ENCODE assay signal across 8 cellular contexts in genomic region chr17:44503080-44503842, GRCh38. TPM values are rescaled to one million over a fixed set of nuclear protein-coding genes. Genes with fewer than 3 reads are reported as not detected.
DNase-seq lines count a peak whose midpoint lies in the region; ATAC-seq and TF ChIP-seq lines count a peak whose summit lies in the region.

Gene GPATCH8, minus strand, starts transcription at chr17:44503406. Its CDS starts 36 bp downstream, at chr17:44503370.

- no peaks in the 10 kb centered on the region for H3K36me3 Mint-ChIP-seq in Caco-2 (ENCODE audit: insufficient read depth, unreplicated experiment)
- peaks cover 8% of the 10 kb centered on the region for H3K36me3 Mint-ChIP-seq in activated CD8-positive, alpha-beta memory T cell treated with anti-CD3 and anti-CD28 coated beads, Interleukin-2, amount 10 ng/mL, durations not matched to agents 7 days and 5 days

- intact Hi-C loops in Caco-2 (cut with micrococcal nuclease; ENCODE audit: unreplicated experiment), result loop anchor here (5.0 kb wide), 1 partner anchor 41 kb away; no protein-coding TSS in a partner anchor

- ATAC-seq in GM21390 (IDR thresholded peaks at IDR 0.05; ENCODE audit: unreplicated experiment), result peak; percentile 86
- peak; percentile 96 for ATAC-seq in activated CD8-positive, alpha-beta memory T cell treated with anti-CD3 and anti-CD28 coated beads, Interleukin-2, amount 10 ng/mL, durations not matched to agents 7 days and 5 days

- H3K4me1 ChIP-seq in Caco-2 (peaks cover 14% of the 10 kb centered on the region), HUES48 (ENCODE audit: control insufficient read depth, insufficient read depth, low read length) (peaks cover 12% of the 10 kb centered on the region), NT2/D1 (ENCODE audit: insufficient read depth, insufficient read length) (no peaks in the 10 kb centered on the region), endocrine pancreas (ENCODE audit: control insufficient read depth, insufficient read depth, low read length) (peaks cover 36% of the 10 kb centered on the region)

- POLR2A ChIA-PET in Caco-2 (lab: Charles Lee), result interaction anchor here (0.5 to 1.4 kb wide), 13 partner anchors 8 to 639 kb away, joined by 3 to 8 read pairs (median 3); partner anchors contain the start of genes EFTUD2 and LSM12

- H3K27ac Mint-ChIP-seq in Caco-2 (ENCODE audit: unreplicated experiment), result peak within 1 kb of the TSS; percentile 98
- H3K27ac Mint-ChIP-seq in activated CD8-positive, alpha-beta memory T cell treated with anti-CD3 and anti-CD28 coated beads, Interleukin-2, amount 10 ng/mL, durations not matched to agents 7 days and 5 days, result peak within 1 kb of the TSS; percentile 97

- peak within 1 kb of the TSS; percentile 97 for H3K4me3 Mint-ChIP-seq in Caco-2 (ENCODE audit: unreplicated experiment)
- H3K4me3 Mint-ChIP-seq in activated CD8-positive, alpha-beta memory T cell treated with anti-CD3 and anti-CD28 coated beads, Interleukin-2, amount 10 ng/mL, durations not matched to agents 7 days and 5 days, result peak within 1 kb of the TSS; percentile 99

- H3K27me3 ChIP-seq in Caco-2 (replicated peaks; ENCODE audit: control insufficient read depth, insufficient read depth, low read length), result no peaks in the 10 kb centered on the region
- H3K27me3 ChIP-seq in HUES48 (ENCODE audit: control insufficient read depth, insufficient read depth, low read length), result no peaks in the 10 kb centered on the region
- no peaks in the 10 kb centered on the region for H3K27me3 ChIP-seq in NT2/D1 (ENCODE audit: insufficient read depth, insufficient read length)
- no peaks in the 10 kb centered on the region for H3K27me3 ChIP-seq in endocrine pancreas (ENCODE audit: control insufficient read depth, insufficient read depth, low read length)

- CTCF ChIA-PET in Caco-2 (lab: Charles Lee), result interaction anchor here (0.6 to 1.5 kb wide), 6 partner anchors 20 to 546 kb away, joined by 3 to 8 read pairs (median 4); partner anchors contain the start of gene CCDC43
- CTCF ChIA-PET in activated CD8-positive, alpha-beta memory T cell treated with anti-CD3 and anti-CD28 coated beads, Interleukin-2, amount 10 ng/mL, durations not matched to agents 7 days and 5 days (lab: Charles Lee), result interaction anchor here (1.9 kb wide), 1 partner anchor 20 kb away, joined by 7 read pairs; no protein-coding TSS in a partner anchor

- no peaks in the 10 kb centered on the region for H3K9me3 Mint-ChIP-seq in Caco-2 (ENCODE audit: unreplicated experiment)
- no peaks in the 10 kb centered on the region for H3K9me3 Mint-ChIP-seq in activated CD8-positive, alpha-beta memory T cell treated with anti-CD3 and anti-CD28 coated beads, Interleukin-2, amount 10 ng/mL, durations not matched to agents 7 days and 5 days (ENCODE audit: low read depth)

- H3K27me3 Mint-ChIP-seq in Caco-2 (ENCODE audit: insufficient read depth, unreplicated experiment), result no peaks in the 10 kb centered on the region
- no peaks in the 10 kb centered on the region for H3K27me3 Mint-ChIP-seq in activated CD8-positive, alpha-beta memory T cell treated with anti-CD3 and anti-CD28 coated beads, Interleukin-2, amount 10 ng/mL, durations not matched to agents 7 days and 5 days

- peaks cover 5% of the 10 kb centered on the region for H3K4me1 Mint-ChIP-seq in Caco-2 (ENCODE audit: low read depth, unreplicated experiment)
- H3K4me1 Mint-ChIP-seq in activated CD8-positive, alpha-beta memory T cell treated with anti-CD3 and anti-CD28 coated beads, Interleukin-2, amount 10 ng/mL, durations not matched to agents 7 days and 5 days, result peaks cover 25% of the 10 kb centered on the region

- H3K27ac ChIP-seq in HUES48 (ENCODE audit: low read depth, low read length), result peak within 1 kb of the TSS; percentile 98

- no peaks in the 10 kb centered on the region for H3K36me3 ChIP-seq in Caco-2 (ENCODE audit: control insufficient read depth, insufficient read depth, low read length)
- H3K36me3 ChIP-seq in HUES48 (ENCODE audit: control insufficient read depth, insufficient read depth, low read length), result no peaks in the 10 kb centered on the region; the same call in 1 of the 2 replicates
- H3K36me3 ChIP-seq in NT2/D1 (ENCODE audit: insufficient read depth, insufficient read length, low read length), result peaks cover 10% of the 10 kb centered on the region
- H3K36me3 ChIP-seq in endocrine pancreas (ENCODE audit: control insufficient read depth, insufficient read depth, low read length), result no peaks in the 10 kb centered on the region

- DNase-seq in Caco-2 (peak; percentile 98 to 99), NT2/D1 (ENCODE audit: low read depth, low spot score) (peak; percentile 92), mesenteric fat pad (ENCODE audit: low spot score) (peak; percentile 98)
- DNase-seq in activated CD8-positive, alpha-beta memory T cell treated with anti-CD3 and anti-CD28 coated beads, Interleukin-2, amount 10 ng/mL, durations not matched to agents 7 days and 5 days, result peak; percentile 97
- DNase-seq in stimulated activated CD8-positive, alpha-beta memory T cell treated with anti-CD3 and anti-CD28 coated beads, Interleukin-15, amount 100 ng/mL, for 1 hour (ENCODE audit: low read depth), result peak; percentile 80

- no TSS peak for BruUV-seq in Caco-2 (replicated peaks; lab: Mats Ljungman, UMichigan)

- H3K9me3 ChIP-seq in Caco-2 (no peaks in the 10 kb centered on the region), HUES48 (ENCODE audit: control insufficient read depth, insufficient read depth, low read length) (no peaks in the 10 kb centered on the region), NT2/D1 (ENCODE audit: insufficient read depth, low read length) (no peaks in the 10 kb centered on the region), endocrine pancreas (ENCODE audit: control insufficient read depth, low read length) (no peaks in the 10 kb centered on the region)

- TF ChIP-seq CTCF in Caco-2 (IDR thresholded peaks at IDR 0.05; ENCODE audit: insufficient read depth in 1 of 2, low read depth in 1 of 2, low read length in 1 of 2, severe bottlenecking in 1 of 2, unreplicated experiment in 1 of 2), result no peak

- peak within 1 kb of the TSS; percentile 98 for H3K4me3 ChIP-seq in Caco-2 (ENCODE audit: low read depth, low read length)
- H3K4me3 ChIP-seq in HUES48 (ENCODE audit: low read depth, low read length), result peak within 1 kb of the TSS; percentile 90
- H3K4me3 ChIP-seq in NT2/D1 (ENCODE audit: insufficient read length, low read depth), result peak within 1 kb of the TSS; percentile 100
- peak within 1 kb of the TSS; percentile 98 for H3K4me3 ChIP-seq in endocrine pancreas (ENCODE audit: control insufficient read depth, insufficient read depth, low read length)

- H3K9ac ChIP-seq in HUES48 (ENCODE audit: low read depth, low read length) (peak within 1 kb of the TSS; percentile 98), NT2/D1 (ENCODE audit: insufficient read length, low read depth) (peak within 1 kb of the TSS; percentile 99), endocrine pancreas (ENCODE audit: control insufficient read depth, insufficient read depth, low read length) (peak within 1 kb of the TSS; percentile 94)

RNA-seq across cellular contexts. Expression of gene GPATCH8, which starts in this region (rescaled TPM):
- total RNA-seq in Caco-2 (2022) (53.4 and 55.5 TPM in 2 replicates), mesenteric fat pad (38.1 TPM)
- 10 to 100 TPM; 46.1 to 51.6 TPM for total RNA-seq in activated CD8-positive, alpha-beta memory T cell treated with anti-CD3 and anti-CD28 coated beads, Interleukin-2, amount 10 ng/mL, durations not matched to agents 7 days and 5 days

Comparison
In these comparisons a context has a peak if more than half of its experiments do, and no peak if none do; other contexts are left out.
1. Peak in every context shown above with its lines: DNase-seq, ATAC-seq, H3K4me3 ChIP-seq and H3K27ac ChIP-seq.